In the genomic region with DNA sequence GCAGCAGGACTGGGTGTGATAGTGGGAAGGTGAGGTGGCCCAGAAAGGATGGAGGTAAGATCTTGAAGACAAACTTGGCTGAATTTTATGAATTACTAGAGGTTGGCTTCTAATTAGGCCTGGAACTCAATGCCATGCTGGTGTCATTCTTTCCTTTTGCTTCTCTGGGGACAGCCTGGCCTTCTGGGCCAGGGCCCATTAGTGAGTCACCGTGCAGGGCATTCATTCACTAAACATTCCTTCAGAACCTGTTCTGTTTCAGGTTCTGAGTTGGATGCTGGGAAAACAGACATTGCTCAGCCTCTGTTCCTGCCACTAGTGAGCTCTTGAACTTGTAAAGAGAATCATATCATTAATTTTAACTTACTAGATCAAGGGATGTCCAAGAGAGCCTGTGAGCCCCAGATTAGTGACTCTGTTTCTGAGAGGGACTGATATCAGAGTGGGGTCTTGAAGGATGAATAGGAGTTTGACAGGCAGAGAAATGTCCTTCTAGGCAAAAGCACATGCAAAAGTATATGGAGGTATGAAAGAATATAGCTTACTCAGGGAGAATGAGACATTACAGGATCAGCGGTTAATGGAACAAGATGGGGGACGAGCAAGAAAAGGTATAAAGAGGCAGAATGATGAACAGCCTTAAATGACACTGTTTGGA, we compare ENCODE assay signal across 16 cellular contexts.
DNase-seq lines count a peak whose midpoint lies in the region; ATAC-seq, FAIRE-seq and TF ChIP-seq lines count a peak whose summit lies in the region.
"Had no signal": no experiment of that assay in that cellular context is flagged by ENCODE, and none has a peak within 500 bp of the region (broad histone marks: within the 10 kb centered on the region; RNA-seq: fewer than 3 reads in every experiment).

No MANE protein-coding gene starts in this region.

- peak; percentile 12 for FAIRE-seq in RCC 7860 (lab: Jason Lieb, UNC)

- no peaks in the 10 kb centered on the region for H3K79me2 ChIP-seq in hepatocyte

- no peak overlapping the region for H3K4me3 ChIP-seq in esophagus muscularis mucosa
- no peak overlapping the region for H3K4me3 ChIP-seq in hepatocyte
- H3K4me3 ChIP-seq: cardiac muscle cell had no signal

- no peak for TF ChIP-seq EP300 in esophagus muscularis mucosa (IDR thresholded peaks at IDR 0.05)

- H3K27ac ChIP-seq in esophagus muscularis mucosa (replicated peaks in 1 of 4) (no peak overlapping the region), hepatocyte (no peak overlapping the region)
- H3K27ac ChIP-seq: C4-2B, cardiac muscle cell had no signal

- H3K27me3 ChIP-seq in esophagus muscularis mucosa = peaks cover 0 to 11% (median 0%) of the 10 kb centered on the region in 4 donors
- peaks cover 2% of the 10 kb centered on the region for H3K27me3 ChIP-seq in hepatocyte
- H3K27me3 ChIP-seq: cardiac muscle cell had no signal

- intact Hi-C loops in posterior vena cava (cut with DNase I) = no loop called here
- intact Hi-C loops in esophagus muscularis mucosa (cut with DNase I) = no loop called here

- no peak for TF ChIP-seq POLR2A in esophagus muscularis mucosa (IDR thresholded peaks at IDR 0.05; ENCODE audit: low read depth)

- H3K9me2 ChIP-seq in hepatocyte (replicated peaks; ENCODE audit: insufficient read depth) = no peaks in the 10 kb centered on the region

- no peak overlapping the region for H2AFZ ChIP-seq in hepatocyte

- H3K4me1 ChIP-seq in esophagus muscularis mucosa = no peaks in the 10 kb centered on the region
- H3K4me1 ChIP-seq in hepatocyte (ENCODE audit: insufficient read depth) = no peaks in the 10 kb centered on the region

- TF ChIP-seq CTCF in esophagus muscularis mucosa (IDR thresholded peaks at IDR 0.05) = no peak
- TF ChIP-seq CTCF in hepatocyte (IDR thresholded peaks at IDR 0.05; ENCODE audit: poor library complexity) = no peak

- H3K36me3 ChIP-seq in esophagus muscularis mucosa (no peaks in the 10 kb centered on the region), hepatocyte (replicated peaks; ENCODE audit: insufficient read depth, low read depth) (no peaks in the 10 kb centered on the region)
- H3K36me3 ChIP-seq: cardiac muscle cell had no signal

- no peak for ATAC-seq in HG03521 (IDR thresholded peaks at IDR 0.05; ENCODE audit: unreplicated experiment)

- 78% methylated on average over 3 of the region's 3 CpGs for WGBS in esophagus muscularis mucosa
- 71% methylated on average over 3 of the region's 3 CpGs for WGBS in hepatocyte (ENCODE audit: low lambda C conversion rate, missing lambda C conversion rate)

- DNase-seq in DMS53 treated with DMSO at 0.1 percent for 48 hours (lab: John Stamatoyannopoulos, UW; ENCODE audit: unreplicated experiment) = peak; percentile 9
- peak; percentile 50 for DNase-seq in RCC 7860 (ENCODE audit: low spot score)
- peak; percentile 46 for DNase-seq in dermis blood vessel endothelial cell
- peak; percentile 5 for DNase-seq in posterior vena cava (ENCODE audit: low spot score)
- no peak for DNase-seq in esophagus muscularis mucosa (ENCODE audit: extremely low spot score)
- no peak for DNase-seq in hepatocyte (ENCODE audit: low spot score)
- no peak for DNase-seq in NCI-H69 (lab: John Stamatoyannopoulos, UW)
- DNase-seq: activated CD4-positive, alpha-beta memory T cell treated with anti-CD3 and anti-CD28 coated beads for 36 hours; GF-D8; NCI-H2081 treated with DMSO at 0.1 percent for 48 hours; stimulated activated CD4-positive, alpha-beta T cell treated with anti-CD3 and anti-CD28 coated beads, Interleukin-4, amount 100 ng/mL, for 24 hours; stimulated activated naive CD4-positive, alpha-beta T cell treated with Interleukin-2 at 50 U/mL for 16 hours; T-helper 1 cell had no signal

- H4K20me1 ChIP-seq in hepatocyte (ENCODE audit: insufficient read depth, poor library complexity, severe bottlenecking) = no peaks in the 10 kb centered on the region

- H3K9me3 ChIP-seq in esophagus muscularis mucosa (no peaks in the 10 kb centered on the region), hepatocyte (ENCODE audit: low read depth) (no peaks in the 10 kb centered on the region)

- no peak overlapping the region for H3K4me2 ChIP-seq in hepatocyte

Comparison
In these comparisons a context has a peak if more than half of its experiments do, and no peak if none do; other contexts are left out.
1. DNase-seq: peak in DMS53 treated with DMSO at 0.1 percent for 48 hours (single experiment), RCC 7860 (single experiment), dermis blood vessel endothelial cell (single experiment) and posterior vena cava (single experiment); none in esophagus muscularis mucosa (single experiment), hepatocyte (single experiment) and NCI-H69 (single experiment).